ENCODE assay signal across 8 cellular contexts in genomic region chr11:47979378-47980092, GRCh38. TPM values are rescaled to one million over a fixed set of nuclear protein-coding genes. Genes with fewer than 3 reads are reported as not detected.
DNase-seq lines count a peak whose midpoint lies in the region; ATAC-seq and TF ChIP-seq lines count a peak whose summit lies in the region.

No MANE protein-coding gene starts in this region.

- peaks cover 14% of the 10 kb centered on the region for H3K27me3 Mint-ChIP-seq in activated CD4-positive, alpha-beta T cell treated with anti-CD3 and anti-CD28 coated beads, Interleukin-2, amount 10 ng/mL, durations not matched to agents 24 days and 14 days
- peaks cover 8% of the 10 kb centered on the region for H3K27me3 Mint-ChIP-seq in WTC11 (ENCODE audit: low read depth)

- peak; percentile 58 for ATAC-seq in WTC11
- ATAC-seq in HG02981 (IDR thresholded peaks at IDR 0.05; ENCODE audit: unreplicated experiment) = no peak

- peak overlapping the region; percentile 62 to 64 for H3K27ac ChIP-seq in right atrium auricular region

- H3K4me3 ChIP-seq in right atrium auricular region (peak overlapping the region; percentile 63 to 75), skeletal muscle cell (ENCODE audit: low read depth, low read length) (peak overlapping the region; percentile 61)

- peak overlapping the region; percentile 67 for H3K4me3 Mint-ChIP-seq in activated CD4-positive, alpha-beta T cell treated with anti-CD3 and anti-CD28 coated beads, Interleukin-2, amount 10 ng/mL, durations not matched to agents 24 days and 14 days
- H3K4me3 Mint-ChIP-seq in WTC11 = peak overlapping the region; percentile 64

- peaks cover 0 to 22% of the 10 kb centered on the region in 2 donors for H3K4me1 ChIP-seq in right atrium auricular region

- H3K27me3 ChIP-seq in right atrium auricular region = no peaks in the 10 kb centered on the region

- CTCF ChIA-PET in WTC11 (lab: Charles Lee) = interaction anchor here (0.6 to 1.9 kb wide), 16 partner anchors 15 to 138 kb away, joined by 3 to 14 read pairs (median 4); no protein-coding TSS in a partner anchor

- H3K36me3 ChIP-seq in right atrium auricular region = no peaks in the 10 kb centered on the region

- intact Hi-C loops in activated CD4-positive, alpha-beta T cell treated with anti-CD3 and anti-CD28 coated beads, Interleukin-2, amount 10 ng/mL, durations not matched to agents 24 days and 14 days (cut with micrococcal nuclease) = loop anchor here (2.0 kb wide), 2 partner anchors 45 to 75 kb away; no protein-coding TSS in a partner anchor

- TF ChIP-seq CTCF in WTC11 (IDR thresholded peaks at IDR 0.05) = no peak
- TF ChIP-seq CTCF in right atrium auricular region (IDR thresholded peaks at IDR 0.05) = no peak

- H3K27ac Mint-ChIP-seq in activated CD4-positive, alpha-beta T cell treated with anti-CD3 and anti-CD28 coated beads, Interleukin-2, amount 10 ng/mL, durations not matched to agents 24 days and 14 days = peak overlapping the region; percentile 72
- peak overlapping the region; percentile 85 for H3K27ac Mint-ChIP-seq in WTC11

- no peak for DNase-seq in activated CD4-positive, alpha-beta T cell treated with anti-CD3 and anti-CD28 coated beads, Interleukin-2, amount 10 ng/mL, durations not matched to agents 24 days and 14 days
- DNase-seq in activated CD4-positive, alpha-beta T cell treated with anti-CD3 and anti-CD28 coated beads, Interleukin-2, amount 50 U/mL, for 1 hour = no peak
- peak; percentile 44 for DNase-seq in WTC11 (ENCODE audit: low spot score)
- no peak for DNase-seq in right atrium auricular region (ENCODE audit: low spot score)
- no peak for DNase-seq in skeletal muscle cell (ENCODE audit: low read depth)
- no peak for DNase-seq in activated CD4-positive, CD25-positive, alpha-beta regulatory T cell (lab: John Stamatoyannopoulos, UW)
- no peak for DNase-seq in activated CD4-positive, alpha-beta T cell treated with anti-CD3 and anti-CD28 coated beads for 1 hour

- no peaks in the 10 kb centered on the region for H3K9me3 Mint-ChIP-seq in activated CD4-positive, alpha-beta T cell treated with anti-CD3 and anti-CD28 coated beads, Interleukin-2, amount 10 ng/mL, durations not matched to agents 24 days and 14 days
- no peaks in the 10 kb centered on the region for H3K9me3 Mint-ChIP-seq in WTC11

- H3K4me1 Mint-ChIP-seq in activated CD4-positive, alpha-beta T cell treated with anti-CD3 and anti-CD28 coated beads, Interleukin-2, amount 10 ng/mL, durations not matched to agents 24 days and 14 days = peaks cover 23% of the 10 kb centered on the region
- H3K4me1 Mint-ChIP-seq in WTC11 = peaks cover 30% of the 10 kb centered on the region

- POLR2A ChIA-PET in WTC11 (lab: Charles Lee) = interaction anchor here (0.6 to 1.2 kb wide), 8 partner anchors 10 to 1912 kb away, joined by 3 to 10 read pairs (median 4); partner anchors contain the start of gene NUP160

- no peaks in the 10 kb centered on the region for H3K9me3 ChIP-seq in right atrium auricular region

- peaks cover 24% of the 10 kb centered on the region for H3K36me3 Mint-ChIP-seq in activated CD4-positive, alpha-beta T cell treated with anti-CD3 and anti-CD28 coated beads, Interleukin-2, amount 10 ng/mL, durations not matched to agents 24 days and 14 days (ENCODE audit: low read depth)
- H3K36me3 Mint-ChIP-seq in WTC11 = no peaks in the 10 kb centered on the region

TF ChIP-seq in WTC11, 78 proteins besides CTCF, POLR2A, EP300 and RAD21:
- TF ChIP-seq ZNF138 (CRISPR knock-in tag; conservative IDR thresholded peaks at IDR 0.05) (no peak), ZNF121 (CRISPR knock-in tag; IDR thresholded peaks at IDR 0.05) (0 out of 2 replicates have a peak, but pooled peaks have one; percentile 53), ESRRA (CRISPR knock-in tag; IDR thresholded peaks at IDR 0.05; ENCODE audit: borderline replicate concordance) (0 out of 2 replicates have a peak, but pooled peaks have one; percentile 38)
- TF ChIP-seq, protein P1, sequence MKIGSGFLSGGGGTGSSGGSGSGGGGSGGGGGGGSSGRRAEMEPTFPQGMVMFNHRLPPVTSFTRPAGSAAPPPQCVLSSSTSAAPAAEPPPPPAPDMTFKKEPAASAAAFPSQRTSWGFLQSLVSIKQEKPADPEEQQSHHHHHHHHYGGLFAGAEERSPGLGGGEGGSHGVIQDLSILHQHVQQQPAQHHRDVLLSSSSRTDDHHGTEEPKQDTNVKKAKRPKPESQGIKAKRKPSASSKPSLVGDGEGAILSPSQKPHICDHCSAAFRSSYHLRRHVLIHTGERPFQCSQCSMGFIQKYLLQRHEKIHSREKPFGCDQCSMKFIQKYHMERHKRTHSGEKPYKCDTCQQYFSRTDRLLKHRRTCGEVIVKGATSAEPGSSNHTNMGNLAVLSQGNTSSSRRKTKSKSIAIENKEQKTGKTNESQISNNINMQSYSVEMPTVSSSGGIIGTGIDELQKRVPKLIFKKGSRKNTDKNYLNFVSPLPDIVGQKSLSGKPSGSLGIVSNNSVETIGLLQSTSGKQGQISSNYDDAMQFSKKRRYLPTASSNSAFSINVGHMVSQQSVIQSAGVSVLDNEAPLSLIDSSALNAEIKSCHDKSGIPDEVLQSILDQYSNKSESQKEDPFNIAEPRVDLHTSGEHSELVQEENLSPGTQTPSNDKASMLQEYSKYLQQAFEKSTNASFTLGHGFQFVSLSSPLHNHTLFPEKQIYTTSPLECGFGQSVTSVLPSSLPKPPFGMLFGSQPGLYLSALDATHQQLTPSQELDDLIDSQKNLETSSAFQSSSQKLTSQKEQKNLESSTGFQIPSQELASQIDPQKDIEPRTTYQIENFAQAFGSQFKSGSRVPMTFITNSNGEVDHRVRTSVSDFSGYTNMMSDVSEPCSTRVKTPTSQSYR (CRISPR knock-in tag; IDR thresholded peaks at IDR 0.05) = no peak

RNA-seq across cellular contexts. Expression of gene PTPRJ, which starts 0.8 kb away (rescaled TPM):
- total RNA-seq in activated CD4-positive, alpha-beta T cell treated with anti-CD3 and anti-CD28 coated beads, Interleukin-2, amount 10 ng/mL, durations not matched to agents 24 days and 14 days = 51.3 and 52.2 TPM in 2 replicates
- 17.1 to 19.5 TPM (median 17.9 TPM) in 3 replicates for total RNA-seq in WTC11 (2021)
- total RNA-seq in right atrium auricular region = 1 to 10 TPM; 3.4 to 8.0 TPM
